ENCODE assay signal across 1 cellular context in genomic region chr6:118283759-118284158, GRCh38.
TF ChIP-seq lines count a peak whose summit lies in the region.

No MANE protein-coding gene starts in this region.

TF ChIP-seq in WTC11, 78 proteins besides CTCF, POLR2A, EP300 and RAD21 (continued from another document):
- TF ChIP-seq ZNF512 (CRISPR knock-in tag; IDR thresholded peaks at IDR 0.05; ENCODE audit: borderline replicate concordance), result no peak
- TF ChIP-seq NFATC4 (CRISPR knock-in tag; IDR thresholded peaks at IDR 0.05), result no peak
- TF ChIP-seq NFE2L1 (CRISPR knock-in tag; IDR thresholded peaks at IDR 0.05), result no peak
- TF ChIP-seq SMAD4 (CRISPR knock-in tag; IDR thresholded peaks at IDR 0.05), result no peak
- no peak for TF ChIP-seq RELA (CRISPR knock-in tag; IDR thresholded peaks at IDR 0.05; ENCODE audit: borderline replicate concordance)
- no peak for TF ChIP-seq ATF2 (CRISPR knock-in tag; IDR thresholded peaks at IDR 0.05; ENCODE audit: borderline replicate concordance, low read depth)
- no peak for TF ChIP-seq ATF1 (CRISPR knock-in tag; IDR thresholded peaks at IDR 0.05)
- TF ChIP-seq KAT7 (CRISPR knock-in tag; IDR thresholded peaks at IDR 0.05; ENCODE audit: borderline replicate concordance), result no peak
- TF ChIP-seq NR1H2 (CRISPR knock-in tag; IDR thresholded peaks at IDR 0.05), result no peak
- no peak for TF ChIP-seq CREB1 (CRISPR knock-in tag; IDR thresholded peaks at IDR 0.05)
- no peak for TF ChIP-seq SP1 (CRISPR knock-in tag; conservative IDR thresholded peaks at IDR 0.05)
- TF ChIP-seq ZBTB21 (CRISPR knock-in tag; IDR thresholded peaks at IDR 0.05; ENCODE audit: borderline replicate concordance), result no peak
- no peak for TF ChIP-seq USF2 (CRISPR knock-in tag; IDR thresholded peaks at IDR 0.05)
